Comparison of ENCODE assay signal across 8 cellular contexts in genomic region chr16:3780570-3780969, GRCh38.
A peak's percentile ranks its signal among the peaks of the same experiment; 100 is the strongest.
DNase-seq lines count a peak whose midpoint lies in the region; ATAC-seq and TF ChIP-seq lines count a peak whose summit lies in the region.

No MANE protein-coding gene starts in this region.

- H3K27ac ChIP-seq in RWPE2 (ENCODE audit: poor library complexity, severe bottlenecking) (no peak overlapping the region), PC-9 (no peak overlapping the region)

- CTCF ChIA-PET in PC-9 (lab: Charles Lee), result no interaction called here

- TF ChIP-seq CTCF in GM12872 (IDR thresholded peaks at IDR 0.05; ENCODE audit: insufficient read depth, low read depth, low read length), result 0 out of 3 replicates have a peak, but pooled peaks have one; percentile 16
- no peak for TF ChIP-seq CTCF in RWPE2 (IDR thresholded peaks at IDR 0.05; ENCODE audit: poor library complexity, severe bottlenecking)
- no peak for TF ChIP-seq CTCF in fibroblast of pulmonary artery (IDR thresholded peaks at IDR 0.05; ENCODE audit: low read length, missing control alignments)
- TF ChIP-seq CTCF in PC-9 (conservative IDR thresholded peaks at IDR 0.05), result no peak

- no peaks in the 10 kb centered on the region for H3K79me2 ChIP-seq in PC-9 (ENCODE audit: low read depth)

- intact Hi-C loops in PC-9 (cut with micrococcal nuclease; ENCODE audit: unreplicated experiment), result loop anchor here (5.0 kb wide), 1 partner anchor 97 kb away; no protein-coding TSS in a partner anchor

- H3K4me3 ChIP-seq in RWPE2 (ENCODE audit: severe bottlenecking) (no peak overlapping the region), fibroblast of pulmonary artery (replicated peaks; ENCODE audit: low read depth, low read length) (no peak overlapping the region), PC-9 (no peak overlapping the region)

- H4K20me1 ChIP-seq in PC-9 (ENCODE audit: insufficient read depth), result peaks cover 26% of the 10 kb centered on the region

- H3F3A ChIP-seq in PC-9 (ENCODE audit: insufficient read depth, low read depth), result no peaks in the 10 kb centered on the region; the same call in 1 of the 2 replicates

- DNase-seq in AML-193 (lab: John Stamatoyannopoulos, UW), result peak; percentile 18 to 24
- DNase-seq in RWPE2 (ENCODE audit: low spot score), result no peak
- DNase-seq in fibroblast of pulmonary artery (ENCODE audit: low read depth), result peak; percentile 28
- no peak for DNase-seq in PC-9
- DNase-seq in activated gamma-delta T cell treated with Interleukin-2 at 50 U/mL for 16 hours, result no peak

- no peaks in the 10 kb centered on the region for H3K9me3 ChIP-seq in RWPE2 (ENCODE audit: severe bottlenecking)
- no peaks in the 10 kb centered on the region for H3K9me3 ChIP-seq in PC-9 (ENCODE audit: insufficient read depth, low read depth)

- no peaks in the 10 kb centered on the region for H3K9me2 ChIP-seq in PC-9 (ENCODE audit: insufficient read depth)

- H3K27me3 ChIP-seq in RWPE2 (ENCODE audit: insufficient read depth, poor library complexity, severe bottlenecking), result no peaks in the 10 kb centered on the region
- no peaks in the 10 kb centered on the region for H3K27me3 ChIP-seq in PC-9 (ENCODE audit: insufficient read depth, low read depth)

- no TSS peak for BruUV-seq in PC-9 (replicated peaks; lab: Mats Ljungman, UMichigan)

- H3K4me1 ChIP-seq in RWPE2 (ENCODE audit: insufficient read depth, poor library complexity, severe bottlenecking), result no peaks in the 10 kb centered on the region
- no peaks in the 10 kb centered on the region for H3K4me1 ChIP-seq in PC-9 (replicated peaks; ENCODE audit: insufficient read depth)

- H2AFZ ChIP-seq in PC-9, result no peak overlapping the region

- H3K36me3 ChIP-seq in RWPE2 (ENCODE audit: low read depth) (peaks cover 72% of the 10 kb centered on the region), PC-9 (ENCODE audit: low read depth) (peaks cover 16% of the 10 kb centered on the region)

- POLR2A ChIA-PET in PC-9 (lab: Charles Lee; ENCODE audit: unreplicated experiment), result no interaction called here

- ATAC-seq in RWPE2 (ENCODE audit: low read depth), result peak; percentile 40; the same call in 2 of the 3 replicates
- ATAC-seq in HG03045 (IDR thresholded peaks at IDR 0.05; ENCODE audit: unreplicated experiment), result no peak
- ATAC-seq in HG03280 (IDR thresholded peaks at IDR 0.05; ENCODE audit: unreplicated experiment), result no peak

- H3K4me2 ChIP-seq in PC-9, result no peak overlapping the region

Comparison
In these comparisons a context has a peak if more than half of its experiments do, and no peak if none do; other contexts are left out.
1. DNase-seq: peak in AML-193 (2 of 2) and fibroblast of pulmonary artery (single experiment); none in RWPE2 (single experiment), PC-9 (0 of 2) and activated gamma-delta T cell treated with Interleukin-2 at 50 U/mL for 16 hours (single experiment).